In genomic region chr2:79980816-79981215, GRCh38 we compare ENCODE assay signal across 27 cellular contexts.
"Had no signal": no experiment of that assay in that cellular context is flagged by ENCODE, and none has a peak within 500 bp of the region (broad histone marks: within the 10 kb centered on the region; RNA-seq: fewer than 3 reads in every experiment).

No MANE protein-coding gene starts in this region.

- H3K4me3 ChIP-seq: breast epithelium, gastroesophageal sphincter, heart left ventricle, left ventricle myocardium inferior, lung, sigmoid colon, suprapubic skin, transverse colon had no signal

- H3K36me3 ChIP-seq: breast epithelium, gastroesophageal sphincter, heart left ventricle, left ventricle myocardium inferior, neutrophil, sigmoid colon, suprapubic skin, transverse colon had no signal

- H3K27ac ChIP-seq: breast epithelium, gastroesophageal sphincter, heart left ventricle, left ventricle myocardium inferior, neutrophil, sigmoid colon, suprapubic skin, transverse colon had no signal

- ATAC-seq: activated T-cell treated with anti-CD3 and anti-CD28 coated beads, Interleukin-2, amount 50 U/mL, for 4 hours; activated T-helper 17 cell treated with anti-CD3 and anti-CD28 coated beads, Interleukin-2, amount 50 U/mL, for 72 hours; gastroesophageal sphincter; heart left ventricle; stimulated activated memory B cell treated with anti-CD40 and anti-IgM and Interleukin-4, amounts not matched to agents 10 μg/mL and 1 μg/mL and 100 μg/mL, for 72 hours; stimulated activated naive CD8-positive, alpha-beta T cell treated with anti-CD3 and anti-CD28 coated beads, Interleukin-15, amount 100 ng/mL, for 72 hours had no signal

- H3K27me3 ChIP-seq: breast epithelium, gastroesophageal sphincter, heart left ventricle, sigmoid colon, suprapubic skin, transverse colon had no signal

- DNase-seq: activated CD4-positive, alpha-beta memory T cell treated with anti-CD3 and anti-CD28 coated beads, Interleukin-2, amount 10 ng/mL, durations not matched to agents 7 days and 5 days; activated CD4-positive, alpha-beta T cell treated with anti-CD3 and anti-CD28 coated beads, Interleukin-2, amount 10 ng/mL, durations not matched to agents 24 days and 14 days; activated CD4-positive, CD25-positive, alpha-beta regulatory T cell treated with anti-CD3 and anti-CD28 coated beads, Interleukin-2, amount 50 U/mL, for 72 hours; activated CD8-positive, alpha-beta memory T cell treated with anti-CD3 and anti-CD28 coated beads, Interleukin-2, amount 50 U/mL, for 48 hours; activated gamma-delta T cell treated with Interleukin-2 at 50 U/mL for 16 hours; activated naive CD4-positive, alpha-beta T cell treated with anti-CD3 and anti-CD28 coated beads, Interleukin-2, amount 50 U/mL, for 16 hours; activated T-cell treated with anti-CD3 and anti-CD28 coated beads, Interleukin-2, amount 50 U/mL, for 4 hours; amniotic stem cell; dermis blood vessel endothelial cell; effector CD8-positive, alpha-beta T cell; heart left ventricle; immature natural killer cell; left ventricle myocardium inferior; retina; sigmoid colon; small intestine; stimulated activated CD4-positive, alpha-beta T cell treated with anti-CD3 and anti-CD28 coated beads, Interleukin-4, amount 100 ng/mL, for 24 hours; stimulated activated naive CD8-positive, alpha-beta T cell treated with anti-CD3 and anti-CD28 coated beads, Interleukin-15, amount 100 ng/mL, for 72 hours; T-helper 2 cell; transverse colon had no signal

- H3K4me1 ChIP-seq: breast epithelium, gastroesophageal sphincter, heart left ventricle, left ventricle myocardium inferior, sigmoid colon, suprapubic skin, transverse colon had no signal

- H3K9me3 ChIP-seq: breast epithelium, gastroesophageal sphincter, heart left ventricle, left ventricle myocardium inferior, neutrophil, sigmoid colon, suprapubic skin, transverse colon had no signal
